In the genomic region with DNA sequence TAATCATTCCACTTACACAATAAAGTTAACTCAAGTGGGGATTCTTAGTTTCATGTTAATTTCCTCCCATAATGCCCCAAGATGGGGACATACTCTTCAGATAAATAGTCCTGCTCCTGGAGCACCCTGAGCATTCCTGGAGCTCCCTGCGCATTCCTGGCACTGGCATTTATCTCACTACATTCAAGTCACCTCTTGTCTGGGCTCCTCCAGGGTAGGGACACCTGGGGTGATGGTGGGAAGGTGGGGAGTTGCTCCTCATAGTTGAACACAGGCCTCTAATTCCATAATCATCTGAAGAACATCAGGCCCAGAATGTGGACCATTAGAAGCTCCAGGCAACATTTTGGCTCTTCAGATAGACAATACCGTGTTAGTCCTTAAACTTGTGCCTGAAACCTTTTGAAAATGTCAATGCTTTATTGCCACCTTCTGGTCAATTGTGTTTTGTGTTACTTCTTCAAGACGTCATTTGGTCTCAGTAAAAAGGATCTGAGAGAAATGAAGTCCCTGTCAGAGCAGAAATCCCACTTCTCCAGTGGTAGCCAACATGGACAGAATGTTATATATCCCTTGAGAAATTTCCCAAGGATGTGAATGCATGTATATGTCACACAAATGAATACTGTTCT, we compare ENCODE assay signal across 8 cellular contexts. TPM values are rescaled to one million over a fixed set of nuclear protein-coding genes. Genes with fewer than 3 reads are reported as not detected.
DNase-seq lines count a peak whose midpoint lies in the region; ATAC-seq and TF ChIP-seq lines count a peak whose summit lies in the region.

No MANE protein-coding gene starts in this region.

- DNase-seq in heart left ventricle (no peak), cardiac septum (ENCODE audit: low spot score) (no peak), fibroblast of peridontal ligament (ENCODE audit: extremely low read depth) (peak; percentile 92), retinal pigment epithelial cell (ENCODE audit: low read depth) (peak; percentile 23), hepatic stellate cell (ENCODE audit: low spot score) (no peak)
- no peak for DNase-seq in activated naive CD4-positive, alpha-beta T cell (lab: John Stamatoyannopoulos, UW)

- 31 to 35% (median 33%) methylated on average over 3 of the region's 3 CpGs for WGBS in heart left ventricle, 4 donors

- ATAC-seq in heart left ventricle: peak in 2 of 4 donors; percentile 37 to 52
- ATAC-seq in GM18870 (IDR thresholded peaks at IDR 0.05; ENCODE audit: unreplicated experiment): no peak

- no peak overlapping the region for H2AFZ ChIP-seq in OCI-LY1 (ENCODE audit: low read length)

- intact Hi-C loops in heart left ventricle (cut with DNase I) (loop anchor here (1.0 to 10.0 kb wide), 7 partner anchors 144 to 414 kb away; no protein-coding TSS in a partner anchor), cardiac septum (cut with DNase I) (loop anchor here (2.0 kb wide), 1 partner anchor 147 kb away; no protein-coding TSS in a partner anchor)

- H3K4me1 ChIP-seq in heart left ventricle (peaks cover 0 to 8% (median 0%) of the 10 kb centered on the region in 12 donors), OCI-LY1 (ENCODE audit: insufficient read depth, low read length, severe bottlenecking) (peaks cover 2% of the 10 kb centered on the region)

- no peak overlapping the region for H3K4me2 ChIP-seq in OCI-LY1 (ENCODE audit: low read length)

- no peaks in the 10 kb centered on the region for H3K9me3 ChIP-seq in heart left ventricle
- no peaks in the 10 kb centered on the region for H3K9me3 ChIP-seq in OCI-LY1 (ENCODE audit: low read length)

- H3K9ac ChIP-seq in OCI-LY1 (ENCODE audit: low read length): no peak overlapping the region

- H3K79me2 ChIP-seq in OCI-LY1 (ENCODE audit: insufficient read depth, low read length): no peaks in the 10 kb centered on the region

- no peak for TF ChIP-seq POLR2A in heart left ventricle (IDR thresholded peaks at IDR 0.05)

- H3K27me3 ChIP-seq in heart left ventricle (no peaks in the 10 kb centered on the region), OCI-LY1 (ENCODE audit: insufficient read depth, low read length) (no peaks in the 10 kb centered on the region)

- no peaks in the 10 kb centered on the region for H3K9me2 ChIP-seq in OCI-LY1 (ENCODE audit: low read depth, low read length)

- H3F3A ChIP-seq in OCI-LY1 (ENCODE audit: insufficient read depth, low read length): no peaks in the 10 kb centered on the region

- H3K4me3 ChIP-seq in heart left ventricle (no peak overlapping the region), OCI-LY1 (ENCODE audit: low read depth, low read length, poor library complexity, severe bottlenecking) (no peak overlapping the region), retinal pigment epithelial cell (ENCODE audit: low read length) (no peak overlapping the region)

- TF ChIP-seq CTCF in heart left ventricle (IDR thresholded peaks at IDR 0.05) (peak; percentile 21 to 60 (median 40)), OCI-LY1 (IDR thresholded peaks at IDR 0.05; ENCODE audit: low read length) (peak; percentile 63), retinal pigment epithelial cell (conservative IDR thresholded peaks at IDR 0.05; ENCODE audit: low read depth, low read length) (peak; percentile 54)

- H3K27ac ChIP-seq in heart left ventricle (no peak overlapping the region), OCI-LY1 (ENCODE audit: low read depth, low read length, poor library complexity, severe bottlenecking) (no peak overlapping the region)

- H4K20me1 ChIP-seq in OCI-LY1 (ENCODE audit: insufficient read depth, low read length): no peaks in the 10 kb centered on the region

- H3K36me3 ChIP-seq in heart left ventricle (no peaks in the 10 kb centered on the region), OCI-LY1 (ENCODE audit: insufficient read depth, low read length) (no peaks in the 10 kb centered on the region)

RNA-seq across cellular contexts. Expression of gene AGGF1, which starts 14.2 kb away (rescaled TPM):
- total RNA-seq in heart left ventricle (10 to 100 TPM; 15.5 to 20.1 (median 16.7) TPM), cardiac septum (16.9 TPM)
- polyA plus RNA-seq in heart left ventricle: 10 to 100 TPM in 1 of 2 donors, 1 to 10 TPM in 1; 6.1 to 12.9 TPM

Comparison
In these comparisons a context has a peak if more than half of its experiments do, and no peak if none do; other contexts are left out.
1. DNase-seq: peak in fibroblast of peridontal ligament (single experiment) and retinal pigment epithelial cell (single experiment); none in heart left ventricle (0 of 5), cardiac septum (single experiment), activated naive CD4-positive, alpha-beta T cell (0 of 4) and hepatic stellate cell (single experiment).
2. Peak in every context shown above with its lines, with median percentiles within 50 percentile points of each other: CTCF ChIP-seq.